ENCODE assay signal across 42 cellular contexts in genomic region chr12:27743601-27744000, GRCh38. TPM values are rescaled to one million over a fixed set of nuclear protein-coding genes. Genes with fewer than 3 reads are reported as not detected.
"Had no signal": no experiment of that assay in that cellular context is flagged by ENCODE, and none has a peak within 500 bp of the region (broad histone marks: within the 10 kb centered on the region; RNA-seq: fewer than 3 reads in every experiment).

No MANE protein-coding gene starts in this region.

- H3K4me1 ChIP-seq: breast epithelium had no signal

- H3K4me3 Mint-ChIP-seq: activated naive CD4-positive, alpha-beta T cell treated with anti-CD3 and anti-CD28 coated beads for 36 hours; activated naive CD4-positive, alpha-beta T cell treated with anti-CD3 and anti-CD28 coated beads, Interleukin-2, amount 10 ng/mL, durations not matched to agents 7 days and 5 days; activated naive CD4-positive, alpha-beta T cell treated with anti-CD3 and anti-CD28 coated beads, Interleukin-2, amount 50 U/mL, for 24 hours; activated naive CD8-positive, alpha-beta T cell; activated naive CD8-positive, alpha-beta T cell treated with anti-CD3 and anti-CD28 coated beads for 36 hours; activated naive CD8-positive, alpha-beta T cell treated with anti-CD3 and anti-CD28 coated beads, Interleukin-2, amount 10 ng/mL, durations not matched to agents 7 days and 5 days; activated naive CD8-positive, alpha-beta T cell treated with anti-CD3 and anti-CD28 coated beads, Interleukin-2, amount 50 U/mL, for 24 hours; activated T-cell treated with anti-CD3 and anti-CD28 coated beads, Interleukin-2, amount 50 U/mL, for 24 hours; activated T-cell treated with anti-CD3 and anti-CD28 coated beads, Interleukin-2, amount 50 U/mL, for 4 hours; activated T-cell treated with anti-CD3 and anti-CD28 coated beads, Interleukin-2, amount 50 U/mL, for 72 hours; activated T-helper 1 cell treated with anti-CD3 and anti-CD28 coated beads, Interleukin-12 subunit alpha, Interleukin-12 subunit beta, Interleukin-2, Interleukin-4 antibody, amounts not matched to agents 30 ng/mL and 10 ng/mL and 1 ng/mL, durations not matched to agents 14 hours and 24 hours and 36 hours; activated T-helper 17 cell treated with anti-CD3 and anti-CD28 coated beads, Interleukin-2, amount 50 U/mL, for 72 hours; brain; central memory CD8-positive, alpha-beta T cell had no signal

- H3K27me3 Mint-ChIP-seq: activated naive CD4-positive, alpha-beta T cell treated with anti-CD3 and anti-CD28 coated beads, Interleukin-2, amount 10 ng/mL, durations not matched to agents 7 days and 5 days; activated naive CD4-positive, alpha-beta T cell treated with anti-CD3 and anti-CD28 coated beads, Interleukin-2, amount 50 U/mL, for 24 hours; activated naive CD8-positive, alpha-beta T cell; activated naive CD8-positive, alpha-beta T cell treated with anti-CD3 and anti-CD28 coated beads for 36 hours; activated naive CD8-positive, alpha-beta T cell treated with anti-CD3 and anti-CD28 coated beads, Interleukin-2, amount 10 ng/mL, durations not matched to agents 7 days and 5 days; activated naive CD8-positive, alpha-beta T cell treated with anti-CD3 and anti-CD28 coated beads, Interleukin-2, amount 50 U/mL, for 24 hours; activated T-cell treated with anti-CD3 and anti-CD28 coated beads, Interleukin-2, amount 50 U/mL, for 24 hours; activated T-helper 17 cell treated with anti-CD3 and anti-CD28 coated beads, Interleukin-2, amount 50 U/mL, for 72 hours; brain; central memory CD8-positive, alpha-beta T cell had no signal

- H3K9me3 ChIP-seq: adrenal gland, ascending aorta, body of pancreas, breast epithelium had no signal

- H3K4me1 Mint-ChIP-seq: activated T-helper 17 cell treated with anti-CD3 and anti-CD28 coated beads, Interleukin-2, amount 50 U/mL, for 72 hours had no signal

- DNase-seq: activated effector memory CD4-positive, alpha-beta T cell treated with anti-CD3 and anti-CD28 coated beads, Interleukin-2, amount 50 U/mL, for 16 hours; activated effector memory CD4-positive, alpha-beta T cell treated with Interleukin-2 at 50 U/mL for 16 hours; activated gamma-delta T cell; activated gamma-delta T cell treated with Interleukin-2 at 50 U/mL for 16 hours; activated naive CD4-positive, alpha-beta T cell; activated naive CD4-positive, alpha-beta T cell treated with anti-CD3 and anti-CD28 coated beads for 36 hours; activated naive CD4-positive, alpha-beta T cell treated with anti-CD3 and anti-CD28 coated beads, Interleukin-2, amount 10 ng/mL, durations not matched to agents 7 days and 5 days; activated naive CD4-positive, alpha-beta T cell treated with anti-CD3 and anti-CD28 coated beads, Interleukin-2, amount 50 U/mL, for 16 hours; activated naive CD4-positive, alpha-beta T cell treated with Interleukin-2 at 50 U/mL for 16 hours; activated naive CD8-positive, alpha-beta T cell treated with anti-CD3 and anti-CD28 coated beads for 36 hours; activated naive CD8-positive, alpha-beta T cell treated with anti-CD3 and anti-CD28 coated beads, Interleukin-2, amount 10 ng/mL, durations not matched to agents 7 days and 5 days; activated naive CD8-positive, alpha-beta T cell treated with anti-CD3 and anti-CD28 coated beads, Interleukin-2, amount 50 U/mL, for 24 hours; activated T-cell treated with anti-CD3 and anti-CD28 coated beads for 4 hours; activated T-cell treated with anti-CD3 and anti-CD28 coated beads, Interleukin-2, amount 50 U/mL, for 1 hour; activated T-cell treated with anti-CD3 and anti-CD28 coated beads, Interleukin-2, amount 50 U/mL, for 24 hours; activated T-cell treated with anti-CD3 and anti-CD28 coated beads, Interleukin-2, amount 50 U/mL, for 4 hours; activated T-cell treated with anti-CD3 and anti-CD28 coated beads, Interleukin-2, amount 50 U/mL, for 48 hours; activated T-cell treated with anti-CD3 and anti-CD28 coated beads, Interleukin-2, amount 50 U/mL, for 72 hours; adrenal gland; amniotic stem cell; amygdala; anterior cingulate cortex; aorta; body of pancreas; brain microvascular endothelial cell; caudate nucleus; central memory CD4-positive, alpha-beta T cell; cerebellar nuclear complex had no signal

- H3K27me3 ChIP-seq: adrenal gland, ascending aorta, body of pancreas, brain microvascular endothelial cell, breast epithelium, cardiac muscle cell had no signal

- H3K27ac ChIP-seq: adrenal gland, ascending aorta, body of pancreas, brain microvascular endothelial cell, breast epithelium, cardiac muscle cell had no signal

- H3K4me3 ChIP-seq: adrenal gland, ascending aorta, body of pancreas, breast epithelium, cardiac muscle cell had no signal

- H3K27ac Mint-ChIP-seq: activated naive CD4-positive, alpha-beta T cell treated with anti-CD3 and anti-CD28 coated beads for 36 hours; activated naive CD4-positive, alpha-beta T cell treated with anti-CD3 and anti-CD28 coated beads, Interleukin-2, amount 10 ng/mL, durations not matched to agents 7 days and 5 days; activated naive CD4-positive, alpha-beta T cell treated with anti-CD3 and anti-CD28 coated beads, Interleukin-2, amount 50 U/mL, for 24 hours; activated naive CD4-positive, alpha-beta T cell treated with anti-CD3 and anti-CD28 coated beads, Interleukin-2, amount 50 U/mL, for 72 hours; activated naive CD8-positive, alpha-beta T cell; activated naive CD8-positive, alpha-beta T cell treated with anti-CD3 and anti-CD28 coated beads for 36 hours; activated naive CD8-positive, alpha-beta T cell treated with anti-CD3 and anti-CD28 coated beads, Interleukin-2, amount 10 ng/mL, durations not matched to agents 7 days and 5 days; activated naive CD8-positive, alpha-beta T cell treated with anti-CD3 and anti-CD28 coated beads, Interleukin-2, amount 50 U/mL, for 24 hours; activated T-cell treated with anti-CD3 and anti-CD28 coated beads, Interleukin-2, amount 50 U/mL, for 24 hours; activated T-cell treated with anti-CD3 and anti-CD28 coated beads, Interleukin-2, amount 50 U/mL, for 72 hours; activated T-helper 1 cell treated with anti-CD3 and anti-CD28 coated beads, Interleukin-12 subunit alpha, Interleukin-12 subunit beta, Interleukin-2, Interleukin-4 antibody, amounts not matched to agents 30 ng/mL and 10 ng/mL and 1 ng/mL, durations not matched to agents 14 hours and 24 hours and 36 hours; activated T-helper 17 cell treated with anti-CD3 and anti-CD28 coated beads, Interleukin-2, amount 50 U/mL, for 72 hours; activated T-helper 2 cell treated with anti-CD3 and anti-CD28 coated beads, Interferon-gamma antibody, Interleukin-2, Interleukin-4, amounts not matched to agents 10 μg/mL and 5 μg/mL and 100 μg/mL, durations not matched to agents 14 hours and 24 hours and 36 hours; brain had no signal

- H3K9me3 Mint-ChIP-seq: activated naive CD4-positive, alpha-beta T cell treated with anti-CD3 and anti-CD28 coated beads for 36 hours; activated naive CD4-positive, alpha-beta T cell treated with anti-CD3 and anti-CD28 coated beads, Interleukin-2, amount 10 ng/mL, durations not matched to agents 7 days and 5 days; activated naive CD4-positive, alpha-beta T cell treated with anti-CD3 and anti-CD28 coated beads, Interleukin-2, amount 50 U/mL, for 24 hours; activated naive CD4-positive, alpha-beta T cell treated with anti-CD3 and anti-CD28 coated beads, Interleukin-2, amount 50 U/mL, for 72 hours; activated naive CD8-positive, alpha-beta T cell treated with anti-CD3 and anti-CD28 coated beads for 36 hours; activated naive CD8-positive, alpha-beta T cell treated with anti-CD3 and anti-CD28 coated beads, Interleukin-2, amount 10 ng/mL, durations not matched to agents 7 days and 5 days; activated naive CD8-positive, alpha-beta T cell treated with anti-CD3 and anti-CD28 coated beads, Interleukin-2, amount 50 U/mL, for 24 hours; activated T-cell treated with anti-CD3 and anti-CD28 coated beads, Interleukin-2, amount 50 U/mL, for 24 hours; activated T-cell treated with anti-CD3 and anti-CD28 coated beads, Interleukin-2, amount 50 U/mL, for 4 hours; activated T-cell treated with anti-CD3 and anti-CD28 coated beads, Interleukin-2, amount 50 U/mL, for 72 hours; activated T-helper 1 cell treated with anti-CD3 and anti-CD28 coated beads, Interleukin-12 subunit alpha, Interleukin-12 subunit beta, Interleukin-2, Interleukin-4 antibody, amounts not matched to agents 30 ng/mL and 10 ng/mL and 1 ng/mL, durations not matched to agents 14 hours and 24 hours and 36 hours; activated T-helper 17 cell treated with anti-CD3 and anti-CD28 coated beads, Interleukin-2, amount 50 U/mL, for 72 hours; activated T-helper 2 cell treated with anti-CD3 and anti-CD28 coated beads, Interferon-gamma antibody, Interleukin-2, Interleukin-4, amounts not matched to agents 10 μg/mL and 5 μg/mL and 100 μg/mL, durations not matched to agents 14 hours and 24 hours and 36 hours; brain; central memory CD8-positive, alpha-beta T cell had no signal

- H3K36me3 ChIP-seq: adrenal gland had no signal

RNA-seq across cellular contexts. Expression of gene MANSC4, which starts 36.4 kb away (rescaled TPM):
- total RNA-seq: activated naive CD4-positive, alpha-beta T cell treated with anti-CD3 and anti-CD28 coated beads for 36 hours; activated naive CD4-positive, alpha-beta T cell treated with anti-CD3 and anti-CD28 coated beads, Interleukin-2, amount 50 U/mL, for 72 hours; activated naive CD8-positive, alpha-beta T cell treated with anti-CD3 and anti-CD28 coated beads for 36 hours; activated naive CD8-positive, alpha-beta T cell treated with anti-CD3 and anti-CD28 coated beads, Interleukin-2, amount 10 ng/mL, durations not matched to agents 7 days and 5 days; activated T-cell treated with anti-CD3 and anti-CD28 coated beads, Interleukin-2, amount 50 U/mL, for 4 hours; activated T-cell treated with anti-CD3 and anti-CD28 coated beads, Interleukin-2, amount 50 U/mL, for 72 hours; activated T-helper 1 cell treated with anti-CD3 and anti-CD28 coated beads, Interleukin-12 subunit alpha, Interleukin-12 subunit beta, Interleukin-2, Interleukin-4 antibody, amounts not matched to agents 30 ng/mL and 10 ng/mL and 1 ng/mL, durations not matched to agents 14 hours and 24 hours and 36 hours; activated T-helper 17 cell treated with anti-CD3 and anti-CD28 coated beads, Interleukin-2, amount 50 U/mL, for 72 hours; activated T-helper 2 cell treated with anti-CD3 and anti-CD28 coated beads, Interferon-gamma antibody, Interleukin-2, Interleukin-4, amounts not matched to agents 10 μg/mL and 5 μg/mL and 100 μg/mL, durations not matched to agents 14 hours and 24 hours and 36 hours; adrenal gland; aorta; ascending aorta; astrocyte; body of pancreas; bronchial epithelial cell; cardiac muscle cell; cardiac septum had no signal
- polyA plus RNA-seq: cardiac muscle cell had no signal

RNA-seq across cellular contexts. Expression of gene REP15, which starts 47.4 kb away (rescaled TPM):
- total RNA-seq: activated T-cell treated with anti-CD3 and anti-CD28 coated beads, Interleukin-2, amount 50 U/mL, for 72 hours; ascending aorta had no signal
- polyA plus RNA-seq: cardiac muscle cell had no signal
